ENCODE assay signal across 9 cellular contexts in genomic region chr12:25053021-25053271, GRCh38.
DNase-seq lines count a peak whose midpoint lies in the region; ATAC-seq and TF ChIP-seq lines count a peak whose summit lies in the region.
"Had no signal": no experiment of that assay in that cellular context is flagged by ENCODE, and none has a peak within 500 bp of the region (broad histone marks: within the 10 kb centered on the region; RNA-seq: fewer than 3 reads in every experiment).

No MANE protein-coding gene starts in this region.

- peak overlapping the region; percentile 85 for H3K4me3 Mint-ChIP-seq in activated T-cell treated with anti-CD3 and anti-CD28 coated beads, Interleukin-2, amount 50 U/mL, for 24 hours
- peak overlapping the region; percentile 98 for H3K4me3 Mint-ChIP-seq in T-helper 17 cell

- ATAC-seq in T-helper 17 cell: no peak
- ATAC-seq in left lobe of liver: peak; percentile 49
- no peak for ATAC-seq in GM21515 (IDR thresholded peaks at IDR 0.05; ENCODE audit: unreplicated experiment)

- peaks cover 7% of the 10 kb centered on the region for H3K36me3 Mint-ChIP-seq in activated T-cell treated with anti-CD3 and anti-CD28 coated beads, Interleukin-2, amount 50 U/mL, for 24 hours (ENCODE audit: low read depth)
- peaks cover 2% of the 10 kb centered on the region for H3K36me3 Mint-ChIP-seq in T-helper 17 cell (ENCODE audit: low read depth)

- H3K27ac Mint-ChIP-seq in activated T-cell treated with anti-CD3 and anti-CD28 coated beads, Interleukin-2, amount 50 U/mL, for 24 hours: peak overlapping the region; percentile 97
- H3K27ac Mint-ChIP-seq in T-helper 17 cell: peak overlapping the region; percentile 97

- no peaks in the 10 kb centered on the region for H3K27me3 ChIP-seq in suprapubic skin

- no peak for TF ChIP-seq POLR2A in suprapubic skin (IDR thresholded peaks at IDR 0.05)

- no peak for TF ChIP-seq CTCF in suprapubic skin (IDR thresholded peaks at IDR 0.05)

- peaks cover 60% of the 10 kb centered on the region for H3K4me1 Mint-ChIP-seq in activated T-cell treated with anti-CD3 and anti-CD28 coated beads, Interleukin-2, amount 50 U/mL, for 24 hours (ENCODE audit: low read depth)
- H3K4me1 Mint-ChIP-seq in T-helper 17 cell: peaks cover 50% of the 10 kb centered on the region

- peak overlapping the region; percentile 37 for H3K4me3 ChIP-seq in suprapubic skin

- peak overlapping the region; percentile 2 for H3K27ac ChIP-seq in suprapubic skin

- DNase-seq in activated T-cell treated with anti-CD3 and anti-CD28 coated beads, Interleukin-2, amount 50 U/mL, for 24 hours: no peak
- no peak for DNase-seq in activated T-cell treated with anti-CD3 and anti-CD28 coated beads, Interleukin-2, amount 50 U/mL, for 48 hours
- DNase-seq in T-helper 17 cell: no peak
- DNase-seq in left lobe of liver (ENCODE audit: low spot score): no peak
- DNase-seq in suprapubic skin (ENCODE audit: low spot score in 2 of 2): no peak
- DNase-seq in T1000 (lab: John Stamatoyannopoulos, UW): no peak
- DNase-seq in DMS53 treated with DMSO at 0.1 percent for 48 hours (lab: John Stamatoyannopoulos, UW; ENCODE audit: unreplicated experiment): no peak
- DNase-seq: NCI-H226 had no signal

- no peaks in the 10 kb centered on the region for H3K9me3 Mint-ChIP-seq in activated T-cell treated with anti-CD3 and anti-CD28 coated beads, Interleukin-2, amount 50 U/mL, for 24 hours

- peaks cover 31% of the 10 kb centered on the region for H3K4me1 ChIP-seq in suprapubic skin

- H3K27me3 Mint-ChIP-seq in activated T-cell treated with anti-CD3 and anti-CD28 coated beads, Interleukin-2, amount 50 U/mL, for 24 hours: no peaks in the 10 kb centered on the region
- no peaks in the 10 kb centered on the region for H3K27me3 Mint-ChIP-seq in T-helper 17 cell

- no peaks in the 10 kb centered on the region for H3K36me3 ChIP-seq in suprapubic skin

- H3K9me3 ChIP-seq in T-helper 17 cell (ENCODE audit: control insufficient read depth, low read length, poor library complexity, severe bottlenecking): no peaks in the 10 kb centered on the region
- no peaks in the 10 kb centered on the region for H3K9me3 ChIP-seq in suprapubic skin

- no peak for TF ChIP-seq EP300 in suprapubic skin (IDR thresholded peaks at IDR 0.05)
